Comparison of ENCODE assay signal across 5 cellular contexts in genomic region chr7:72850746-72851145, GRCh38. TPM values are rescaled to one million over a fixed set of nuclear protein-coding genes. Genes with fewer than 3 reads are reported as not detected.
DNase-seq lines count a peak whose midpoint lies in the region; ATAC-seq, FAIRE-seq and TF ChIP-seq lines count a peak whose summit lies in the region.
"Not testable (repeated sequence)": the region's sequence is repeated elsewhere in the genome, so short reads cannot be mapped to it uniquely, and the experiment has no call there.

No MANE protein-coding gene starts in this region.

- H3K4me3 Mint-ChIP-seq in H9: 0 out of 5 replicates have a peak overlapping the region, but pooled peaks of 1 of the 2 experiments have one; percentile 11

- TF ChIP-seq RAD21 in GM12878 (IDR thresholded peaks at IDR 0.05; ENCODE audit: insufficient read depth, low read depth, low read length); HepG2 (CRISPR knock-in tag; IDR thresholded peaks at IDR 0.05): not testable (repeated sequence)

- RAD21 ChIA-PET in GM12878 (lab: Charles Lee; ENCODE audit: unreplicated experiment): not testable (repeated sequence)

- not testable (repeated sequence) for H3K9me3 Mint-ChIP-seq in H9

- not testable (repeated sequence) for H2BK5ac ChIP-seq in H9 (ENCODE audit: insufficient read length, low read length); neuronal stem cell (ENCODE audit: low read length)

- not testable (repeated sequence) for H2BK120ac ChIP-seq in H9 (ENCODE audit: low read depth, low read length, poor library complexity, severe bottlenecking); neuronal stem cell (ENCODE audit: low read depth, low read length)

- not testable (repeated sequence) for H3K56ac ChIP-seq in H9 (ENCODE audit: insufficient read length, low read depth, low read length)

- peaks cover 10 to 13% of the 10 kb centered on the region in 2 experiments for H3K4me1 Mint-ChIP-seq in H9

- not testable (repeated sequence) for H2BK15ac ChIP-seq in H9 (ENCODE audit: low read depth, low read length); neuronal stem cell (ENCODE audit: low read length)

- dilution Hi-C loops in mammary epithelial cell (cut with HindIII; ENCODE audit: low sequenced_read_pairs): not testable (repeated sequence)

- not testable (repeated sequence) for H2AFZ ChIP-seq in H9 (ENCODE audit: low read length); GM12878 (ENCODE audit: control insufficient read depth, low read depth, low read length); HepG2 (ENCODE audit: low read length)
- peak overlapping the region; percentile 26 for H2AFZ ChIP-seq in mammary epithelial cell (ENCODE audit: low read depth, low read length)
- peak overlapping the region; percentile 45 for H2AFZ ChIP-seq in neuronal stem cell (ENCODE audit: low read length)

- not testable (repeated sequence) for H3K14ac ChIP-seq in H9 (ENCODE audit: insufficient read depth, low read length); neuronal stem cell (ENCODE audit: low read length)

- not testable (repeated sequence) for H4K91ac ChIP-seq in H9 (ENCODE audit: insufficient read length, low read depth, low read length); neuronal stem cell (ENCODE audit: low read depth, low read length, poor library complexity)

- not testable (repeated sequence) for H3K9ac ChIP-seq in H9 (ENCODE audit: extremely low read depth, insufficient read length, low read length); GM12878 (ENCODE audit: control insufficient read depth, insufficient read depth, low read length); mammary epithelial cell (ENCODE audit: insufficient read depth, low read length); HepG2 (ENCODE audit: insufficient read depth, low read depth, low read length); neuronal stem cell (ENCODE audit: low read depth, low read length, poor library complexity)

- H3K27me3 Mint-ChIP-seq in H9 (ENCODE audit: low read depth): not testable (repeated sequence)

- not testable (repeated sequence) for H2BK20ac ChIP-seq in H9 (ENCODE audit: low read depth, low read length, poor library complexity, severe bottlenecking)

- FAIRE-seq in GM12878 (lab: Jason Lieb, UNC): not testable (repeated sequence)
- FAIRE-seq in HepG2 (lab: Jason Lieb, UNC): peak; percentile 4

- H4K5ac ChIP-seq in H9 (ENCODE audit: insufficient read length, low read depth, low read length): not testable (repeated sequence)

- SMC1A ChIA-PET in GM12878 (lab: Charles Lee; ENCODE audit: uncharacterized antibody, unreplicated experiment): not testable (repeated sequence)

- not testable (repeated sequence) for TF ChIP-seq CTCF in H9 (conservative IDR thresholded peaks at IDR 0.05); GM12878 (IDR thresholded peaks at IDR 0.05 in 2 of 3, conservative IDR thresholded peaks at IDR 0.05 in 1 of 3; ENCODE audit: control insufficient read depth in 2 of 3, extremely low read depth in 1 of 3, insufficient read depth in 1 of 3, low read depth in 3 of 3, low read length in 3 of 3); mammary epithelial cell (conservative IDR thresholded peaks at IDR 0.05 in 1 of 2, IDR thresholded peaks at IDR 0.05 in 1 of 2; ENCODE audit: extremely low read depth in 1 of 2, insufficient read depth in 1 of 2, low read depth in 1 of 2, low read length in 2 of 2); HepG2 (CRISPR knock-in tag; IDR thresholded peaks at IDR 0.05)

- H2BK12ac ChIP-seq in H9 (ENCODE audit: insufficient read length, low read depth, low read length); neuronal stem cell (ENCODE audit: low read length): not testable (repeated sequence)

- not testable (repeated sequence) for H3K36me3 ChIP-seq in GM12878 (ENCODE audit: control insufficient read depth in 2 of 2, insufficient read depth in 2 of 2, low read length in 1 of 2); mammary epithelial cell (ENCODE audit: insufficient read depth, low read length); HepG2 (replicated peaks in 1 of 2; ENCODE audit: control insufficient read depth in 1 of 2, insufficient read depth in 2 of 2, low read length in 2 of 2); neuronal stem cell (replicated peaks in 1 of 2; ENCODE audit: control insufficient read depth in 2 of 2, insufficient read depth in 2 of 2, low read length in 2 of 2)

- not testable (repeated sequence) for H3T11ph ChIP-seq in H9 (ENCODE audit: low read length)

- intact Hi-C loops in GM12878 (cut with micrococcal nuclease; ENCODE audit: unreplicated experiment); mammary epithelial cell (cut with micrococcal nuclease); HepG2 (cut with micrococcal nuclease; ENCODE audit: unreplicated experiment): not testable (repeated sequence)

- not testable (repeated sequence) for H3K27ac ChIP-seq in H9 (ENCODE audit: insufficient read length, low read depth, low read length); GM12878 (ENCODE audit: control insufficient read depth, insufficient read depth); mammary epithelial cell (ENCODE audit: insufficient read depth, low read depth, low read length); HepG2 (ENCODE audit: extremely low read length, insufficient read depth, low read length); neuronal stem cell (replicated peaks; ENCODE audit: low read length)

- not testable (repeated sequence) for H3K23me2 ChIP-seq in H9 (ENCODE audit: insufficient read length, low read depth, low read length, poor library complexity, severe bottlenecking)

- H3K23ac ChIP-seq in H9 (ENCODE audit: insufficient read length, low read depth, low read length); neuronal stem cell (ENCODE audit: low read depth, low read length, poor library complexity): not testable (repeated sequence)

- not testable (repeated sequence) for H3K9me3 ChIP-seq in H9 (ENCODE audit: control insufficient read depth, low read depth, low read length); GM12878 (replicated peaks; ENCODE audit: control insufficient read depth, insufficient read depth, low read length); mammary epithelial cell (replicated peaks; ENCODE audit: insufficient read depth, low read length); HepG2 (ENCODE audit: low read length); neuronal stem cell (replicated peaks in 1 of 2; ENCODE audit: control insufficient read depth in 2 of 2, insufficient read depth in 1 of 2, low read depth in 1 of 2, low read length in 2 of 2)

- TF ChIP-seq POLR2A in GM12878 (IDR thresholded peaks at IDR 0.05; ENCODE audit: low read depth, low read length); HepG2 (IDR thresholded peaks at IDR 0.05; ENCODE audit: insufficient read depth in 1 of 2, low read depth in 2 of 2, low read length in 2 of 2): not testable (repeated sequence)

- not testable (repeated sequence) for H3K79me1 ChIP-seq in H9 (ENCODE audit: insufficient read depth, low read depth, low read length, poor library complexity, severe bottlenecking); neuronal stem cell (ENCODE audit: low read depth, low read length)

- H2AK5ac ChIP-seq in H9 (ENCODE audit: insufficient read length, low read length); neuronal stem cell (ENCODE audit: low read depth, low read length): not testable (repeated sequence)

- H3K27me3 ChIP-seq in H9 (ENCODE audit: insufficient read depth, low read length); GM12878 (replicated peaks in 1 of 2; ENCODE audit: control insufficient read depth in 2 of 2, insufficient read depth in 2 of 2, low read length in 1 of 2); mammary epithelial cell (ENCODE audit: insufficient read depth, low read length); HepG2 (ENCODE audit: control insufficient read depth in 1 of 2, insufficient read depth in 2 of 2, low read length in 2 of 2); neuronal stem cell (ENCODE audit: control insufficient read depth in 3 of 3, insufficient read depth in 3 of 3, low read depth in 1 of 3, low read length in 3 of 3): not testable (repeated sequence)

- CTCF ChIA-PET in GM12878 (lab: Yijun Ruan, JAX); mammary epithelial cell (lab: Charles Lee; ENCODE audit: low non-redundant PET); HepG2 (lab: Yijun Ruan, JAX; ENCODE audit: low intra/inter-chr PET ratio, low total read pairs): not testable (repeated sequence)

- in situ Hi-C loops in GM12878 (cut with MboI); mammary epithelial cell (cut with MboI; ENCODE audit: low sequenced_read_pairs in 2 of 2); HepG2 (cut with HindIII; ENCODE audit: extremely low pct_ligation_motif_present, low pct_unique_long_range_greater_than_20kb): not testable (repeated sequence)

- H4K8ac ChIP-seq in H9 (replicated peaks; ENCODE audit: insufficient read length, low read depth, low read length); neuronal stem cell (ENCODE audit: low read depth, low read length): not testable (repeated sequence)

- WGBS in H9 (ENCODE audit: extremely low coverage, insufficient read length, low lambda C conversion rate): no CpG with 5 or more reads among the region's 3 CpGs
- WGBS in GM12878 (ENCODE audit: insufficient coverage, insufficient replicate concordance, low lambda C conversion rate, missing lambda C conversion rate): 92% methylated on average over 3 of the region's 3 CpGs
- 63% methylated on average over 3 of the region's 3 CpGs for WGBS in mammary epithelial cell (ENCODE audit: low coverage, missing lambda C conversion rate)
- WGBS in HepG2 (ENCODE audit: low lambda C conversion rate): no CpG with 5 or more reads among the region's 3 CpGs
- no CpG with 5 or more reads among the region's 3 CpGs for WGBS in neuronal stem cell (ENCODE audit: extremely low coverage in 2 of 2, insufficient read length in 2 of 2, insufficient replicate concordance in 1 of 2), 2 donors

- not testable (repeated sequence) for TF ChIP-seq EP300 in GM12878 (IDR thresholded peaks at IDR 0.05; ENCODE audit: borderline replicate concordance in 1 of 2, control insufficient read depth in 1 of 2, low read depth in 2 of 2, low read length in 2 of 2); HepG2 (IDR thresholded peaks at IDR 0.05; ENCODE audit: low read depth in 2 of 2, low read length in 2 of 2); HepG2 (CRISPR knock-in tag; IDR thresholded peaks at IDR 0.05; ENCODE audit: borderline replicate concordance)

- not testable (repeated sequence) for H3K4me1 ChIP-seq in H9 (ENCODE audit: insufficient read depth, low read length); GM12878 (ENCODE audit: control insufficient read depth, insufficient read depth, low read length); mammary epithelial cell (ENCODE audit: insufficient read depth, low read length); HepG2 (ENCODE audit: insufficient read depth, low read length); neuronal stem cell (ENCODE audit: control insufficient read depth in 2 of 2, insufficient read depth in 1 of 2, low read depth in 1 of 2, low read length in 2 of 2)

- not testable (repeated sequence) for H3K79me2 ChIP-seq in H9 (ENCODE audit: insufficient read depth, low read length); GM12878 (ENCODE audit: control insufficient read depth, insufficient read depth, low read length); mammary epithelial cell (ENCODE audit: insufficient read depth, low read length); HepG2 (ENCODE audit: insufficient read depth, low read length)

- H3K4ac ChIP-seq in H9 (ENCODE audit: low read depth, low read length); neuronal stem cell (ENCODE audit: low read length): not testable (repeated sequence)

- H3K27ac Mint-ChIP-seq in H9: peak overlapping the region; percentile 40 to 94 (median 64); a peak in 3 of 7 replicates

- H3K36me3 Mint-ChIP-seq in H9 (ENCODE audit: insufficient read depth in 1 of 3, low read depth in 3 of 3): not testable (repeated sequence)

- POLR2A ChIA-PET in GM12878 (lab: Charles Lee); HepG2 (lab: Yijun Ruan, JAX): not testable (repeated sequence)

- not testable (repeated sequence) for DNase-seq in H9; GM12878 (ENCODE audit: low read depth, low spot score); mammary epithelial cell; HepG2 (ENCODE audit: low spot score); neuronal stem cell (ENCODE audit: low spot score)

- not testable (repeated sequence) for H4K20me1 ChIP-seq in H9 (ENCODE audit: control insufficient read depth, insufficient read depth, insufficient read length); GM12878 (ENCODE audit: control insufficient read depth, insufficient read depth); mammary epithelial cell (ENCODE audit: insufficient read depth, low read length); HepG2 (ENCODE audit: insufficient read depth, low read length)

- not testable (repeated sequence) for H3K18ac ChIP-seq in H9 (ENCODE audit: insufficient read length, low read depth, low read length); neuronal stem cell (ENCODE audit: low read length)

- BruUV-seq in GM12878 (replicated peaks; lab: Mats Ljungman, UMichigan); mammary epithelial cell (replicated peaks; lab: Mats Ljungman, UMichigan); HepG2 (replicated peaks; lab: Mats Ljungman, UMichigan): not testable (repeated sequence)

- H3K4me3 ChIP-seq in GM12878; mammary epithelial cell (replicated peaks in 1 of 3; ENCODE audit: insufficient read depth in 1 of 3, low read depth in 2 of 3, low read length in 3 of 3); HepG2 (replicated peaks in 1 of 3; ENCODE audit: insufficient read depth in 1 of 3, low read depth in 2 of 3, low read length in 3 of 3); neuronal stem cell (ENCODE audit: low read length in 2 of 2): not testable (repeated sequence)

- H3K4me2 ChIP-seq in H9 (ENCODE audit: insufficient read depth, insufficient read length, low read length); GM12878 (ENCODE audit: control insufficient read depth, insufficient read depth); mammary epithelial cell (ENCODE audit: insufficient read depth, low read depth, low read length); HepG2 (ENCODE audit: low read depth, low read length); neuronal stem cell (ENCODE audit: insufficient read depth, low read length, poor library complexity, severe bottlenecking): not testable (repeated sequence)

- ATAC-seq in GM12878, HepG2: not testable (repeated sequence)

RNA-seq across cellular contexts. Expression of gene TYW1B, which starts 22.7 kb away (rescaled TPM):
- total RNA-seq in H9 (2021): 5.1 and 5.5 TPM in 2 replicates
- 17.4 and 21.1 TPM in 2 replicates for total RNA-seq in GM12878 (2013; cell fraction: nucleolus; rRNA removed)
- total RNA-seq in GM12878 (2014; rRNA removed): 5.1 and 6.0 TPM in 2 replicates
- total RNA-seq in GM12878 (2014; rRNA removed; fragmentation: Illumina TruSeq; extraction: Trizol): 6.6 and 7.0 TPM in 2 replicates
- total RNA-seq in GM12878 (2021): 4.3 TPM in 2 replicates
- 1.7 TPM for polyA plus RNA-seq in GM12878 (2011; ENCODE audit: low read depth)
- polyA plus RNA-seq in GM12878 (2011; rRNA removed): 5.1 and 5.6 TPM in 2 replicates
- polyA plus RNA-seq in GM12878 (2011; cell fraction: cytosol; rRNA removed): 2.9 and 3.5 TPM in 2 replicates
- 3.2 and 4.0 TPM in 2 replicates for polyA plus RNA-seq in GM12878 (2011; cell fraction: nucleus; rRNA removed)
- polyA plus RNA-seq in GM12878 (2012): 1.8 and 2.3 TPM in 2 replicates
- polyA plus RNA-seq in GM12878 (2014; fragmentation: Illumina TruSeq; extraction: Trizol): 5.5 and 5.6 TPM in 2 replicates
- 1 to 10 TPM; 3.5 to 3.7 TPM for polyA plus RNA-seq in GM12878 (2014; fragmentation: Nextera tagmentation; extraction: Ambion mirVana)
- polyA plus RNA-seq in GM12878 (2014; rRNA removed): 3.7 and 4.0 TPM in 2 replicates
- polyA plus RNA-seq in GM12878 (2016; fragmentation: Nextera tagmentation; extraction: Ambion mirVana): 1 to 10 TPM; 5.6 to 6.5 TPM
- 11.8 and 16.9 TPM in 2 replicates for polyA minus RNA-seq in GM12878 (2011; rRNA and poly(A)+ RNA removed)
- 2.2 and 2.4 TPM in 2 replicates for polyA minus RNA-seq in GM12878 (2011; cell fraction: cytosol; rRNA and poly(A)+ RNA removed)
- polyA minus RNA-seq in GM12878 (2011; cell fraction: nucleus; rRNA and poly(A)+ RNA removed): 7.6 and 12.0 TPM in 2 replicates
- total RNA-seq in mammary epithelial cell: 1 to 10 TPM; 1.3 to 3.8 TPM
- 0.88 TPM for polyA plus RNA-seq in mammary epithelial cell
- polyA minus RNA-seq in mammary epithelial cell: 2.0 TPM
- total RNA-seq in HepG2 (2016; rRNA removed; fragmentation: Illumina TruSeq; extraction: Trizol): 3.3 and 5.5 TPM in 2 replicates
- 1.5 and 1.6 TPM in 2 replicates for total RNA-seq in HepG2 (2016; cell fraction: cytosol; rRNA removed; fragmentation: Illumina TruSeq; extraction: Trizol; ENCODE audit: low read depth)
- total RNA-seq in HepG2 (2016; cell fraction: insoluble cytoplasmic fraction; rRNA removed; fragmentation: Illumina TruSeq; extraction: Trizol): 2.8 and 5.6 TPM in 2 replicates
- 1.2 and 1.3 TPM in 2 replicates for total RNA-seq in HepG2 (2016; cell fraction: membrane; rRNA removed; fragmentation: Illumina TruSeq; extraction: Trizol)
- total RNA-seq in HepG2 (2016; cell fraction: nucleus; rRNA removed; fragmentation: Illumina TruSeq; extraction: Trizol): 9.3 and 10.6 TPM in 2 replicates
- polyA plus RNA-seq in HepG2 (2011; rRNA removed): 1.8 and 2.0 TPM in 2 replicates
- polyA plus RNA-seq in HepG2 (2011; cell fraction: cytosol; rRNA removed): 1.1 and 1.4 TPM in 2 replicates
- 1.1 and 1.4 TPM in 2 replicates for polyA plus RNA-seq in HepG2 (2011; cell fraction: nucleus; rRNA removed)
- polyA plus RNA-seq in HepG2 (2012): 1.9 TPM in 2 replicates
- polyA plus RNA-seq in HepG2 (2016; cell fraction: cytosol; fragmentation: Illumina TruSeq; extraction: Trizol; ENCODE audit: low read depth): 0.45 and 0.68 TPM in 2 replicates
- 1.6 and 1.9 TPM in 2 replicates for polyA plus RNA-seq in HepG2 (2016; cell fraction: insoluble cytoplasmic fraction; fragmentation: Illumina TruSeq; extraction: Trizol; ENCODE audit: low read depth)
- 0.79 and 1.1 TPM in 2 replicates for polyA plus RNA-seq in HepG2 (2016; cell fraction: membrane; fragmentation: Illumina TruSeq; extraction: Trizol; ENCODE audit: low read depth)
- 4.3 and 4.4 TPM in 2 replicates for polyA plus RNA-seq in HepG2 (2016; cell fraction: nucleus; fragmentation: Illumina TruSeq; extraction: Trizol; ENCODE audit: insufficient read depth, low read depth)
- polyA minus RNA-seq in HepG2 (2011; rRNA and poly(A)+ RNA removed; ENCODE audit: low replicate concordance): 2.6 and 4.8 TPM in 2 replicates
- 1.6 and 2.0 TPM in 2 replicates for polyA minus RNA-seq in HepG2 (2011; cell fraction: cytosol; rRNA and poly(A)+ RNA removed)
- polyA minus RNA-seq in HepG2 (2011; cell fraction: nucleus; rRNA and poly(A)+ RNA removed): 8.5 and 9.2 TPM in 2 replicates
- 1.1 TPM for polyA plus RNA-seq in neuronal stem cell (2013, experiment 1 of 2)
- 0.82 TPM for polyA plus RNA-seq in neuronal stem cell (2013, experiment 2 of 2)
